ENCODE assay signal across 10 cellular contexts in genomic region chr18:48828713-48829442, GRCh38.
DNase-seq lines count a peak whose midpoint lies in the region; ATAC-seq and TF ChIP-seq lines count a peak whose summit lies in the region.
"Had no signal": no experiment of that assay in that cellular context is flagged by ENCODE, and none has a peak within 500 bp of the region (broad histone marks: within the 10 kb centered on the region; RNA-seq: fewer than 3 reads in every experiment).

No MANE protein-coding gene starts in this region.

- peaks cover 32% of the 10 kb centered on the region for H3K4me1 ChIP-seq in neuron (ENCODE audit: insufficient read depth, low read length)

- TF ChIP-seq CTCF in coronary artery (IDR thresholded peaks at IDR 0.05) = no peak

- H3K4me3 ChIP-seq in coronary artery (peak overlapping the region; percentile 60), neuron (ENCODE audit: low read length) (peak overlapping the region; percentile 38)

- ATAC-seq in HG02885 (IDR thresholded peaks at IDR 0.05; ENCODE audit: poor library complexity, unreplicated experiment) (no peak), GM21367 (IDR thresholded peaks at IDR 0.05; ENCODE audit: unreplicated experiment) (no peak)
- ATAC-seq: activated naive CD4-positive, alpha-beta T cell treated with anti-CD3 and anti-CD28 coated beads, Interleukin-2, amount 50 U/mL, for 72 hours had no signal

- peak overlapping the region; percentile 29 to 91 for H3K27ac ChIP-seq in coronary artery

- DNase-seq in CMK (ENCODE audit: low read depth) (peak; percentile 25), NCI-H146 (lab: John Stamatoyannopoulos, UW) (peak; percentile 71), coronary artery (ENCODE audit: low spot score) (peak; percentile 71), germinal center (ENCODE audit: low spot score) (no peak), HuH-7 (ENCODE audit: low spot score) (no peak)
- DNase-seq: SHP77 had no signal

- H3K27me3 ChIP-seq in neuron (ENCODE audit: insufficient read depth, low read length) = no peaks in the 10 kb centered on the region

- H3K9me3 ChIP-seq in neuron (ENCODE audit: low read length) = peaks cover 2% of the 10 kb centered on the region

- H3K36me3 ChIP-seq in neuron (ENCODE audit: insufficient read depth, low read length) = no peaks in the 10 kb centered on the region

- peak overlapping the region; percentile 21 for H2AFZ ChIP-seq in neuron (ENCODE audit: low read depth, low read length)

Comparison
In these comparisons a context has a peak if more than half of its experiments do, and no peak if none do; other contexts are left out.
1. DNase-seq: peak in CMK (single experiment), NCI-H146 (single experiment) and coronary artery (single experiment); none in germinal center (single experiment) and HuH-7 (single experiment).